ENCODE assay signal across 25 cellular contexts in genomic region chr19:34984287-34984686, GRCh38. TPM values are rescaled to one million over a fixed set of nuclear protein-coding genes. Genes with fewer than 3 reads are reported as not detected.
"Had no signal": no experiment of that assay in that cellular context is flagged by ENCODE, and none has a peak within 500 bp of the region (broad histone marks: within the 10 kb centered on the region; RNA-seq: fewer than 3 reads in every experiment).

No MANE protein-coding gene starts in this region.

- H3K27ac Mint-ChIP-seq: mesothelial cell of epicardium, progenitor cell of endocrine pancreas had no signal

- H3K27ac ChIP-seq: hepatocyte, ovary, right atrium auricular region, testis, thyroid gland had no signal

- H3K9me3 ChIP-seq: left ventricle myocardium inferior, ovary, right atrium auricular region, right lobe of liver, stomach, testis, thyroid gland, upper lobe of right lung had no signal

- H3K9me3 Mint-ChIP-seq: natural killer cell had no signal

- H3K27me3 ChIP-seq: hepatocyte, ovary, right atrium auricular region, right lobe of liver, stomach, testis, thyroid gland, upper lobe of right lung had no signal

- ATAC-seq: natural killer cell; right lobe of liver; stimulated activated naive CD8-positive, alpha-beta T cell treated with anti-CD3 and anti-CD28 coated beads, Interleukin-15, Interleukin-2, amounts not matched to agents 100 U/mL and 50 U/mL, for 24 hours; upper lobe of right lung had no signal

- H3K27me3 Mint-ChIP-seq: progenitor cell of endocrine pancreas had no signal

- DNase-seq: islet precursor cell; left ventricle myocardium inferior; mesendoderm; naive B cell; natural killer cell; ovary; stimulated activated CD4-positive, alpha-beta T cell treated with anti-CD3 and anti-CD28 coated beads, Interleukin-1b, Interleukin-23, amount 100 ng/mL, for 48 hours; stimulated activated CD4-positive, alpha-beta T cell treated with anti-CD3 and anti-CD28 coated beads, Interleukin-2, amount 100 ng/mL, for 48 hours; stimulated activated CD4-positive, alpha-beta T cell treated with anti-CD3 and anti-CD28 coated beads, Interleukin-4, amount 100 ng/mL, for 4 hours; stimulated activated CD8-positive, alpha-beta memory T cell treated with anti-CD3 and anti-CD28 coated beads, Interleukin-4, amount 100 ng/mL, for 48 hours; stimulated activated naive CD8-positive, alpha-beta T cell treated with anti-CD3 and anti-CD28 coated beads, Interleukin-15, Interleukin-2, amounts not matched to agents 100 U/mL and 50 U/mL, for 24 hours; stomach; testis; thyroid gland; trophoblast cell; upper lobe of right lung had no signal

- H3K36me3 Mint-ChIP-seq: mesothelial cell of epicardium, naive B cell, natural killer cell had no signal

- H3K4me1 ChIP-seq: testis had no signal

- H3K36me3 ChIP-seq: left ventricle myocardium inferior, ovary, right atrium auricular region, right lobe of liver, stomach, thyroid gland, upper lobe of right lung had no signal

- H3K4me3 ChIP-seq: hepatocyte, left ventricle myocardium inferior, lung, ovary, right atrium auricular region, right lobe of liver, smooth muscle cell, stomach, testis, thyroid gland, upper lobe of right lung had no signal

- H3K4me3 Mint-ChIP-seq: mesothelial cell of epicardium; naive B cell; natural killer cell; stimulated activated memory B cell treated with anti-CD40 and anti-IgM and Interleukin-4, amounts not matched to agents 10 μg/mL and 1 μg/mL and 100 μg/mL, for 72 hours had no signal

RNA-seq across cellular contexts. Expression of gene HPN, which starts 57.2 kb away (rescaled TPM):
- total RNA-seq: natural killer cell, pulmonary artery endothelial cell had no signal
